ENCODE assay signal across 16 cellular contexts in genomic region chr17:7222093-7222971, GRCh38. TPM values are rescaled to one million over a fixed set of nuclear protein-coding genes. Genes with fewer than 3 reads are reported as not detected.
DNase-seq lines count a peak whose midpoint lies in the region; ATAC-seq, FAIRE-seq and TF ChIP-seq lines count a peak whose summit lies in the region.
"Had no signal": no experiment of that assay in that cellular context is flagged by ENCODE, and none has a peak within 500 bp of the region (broad histone marks: within the 10 kb centered on the region; RNA-seq: fewer than 3 reads in every experiment).

No MANE protein-coding gene starts in this region.

- TF ChIP-seq POLR2A in GM18951 (IDR thresholded peaks at IDR 0.05; ENCODE audit: extremely low read depth, insufficient read depth, insufficient read length) (peak; percentile 16), H54 (IDR thresholded peaks at IDR 0.05; ENCODE audit: low read depth, low read length) (no peak)

- no peak overlapping the region for H3K4me3 ChIP-seq in AG04450 (ENCODE audit: low read depth, low read length)
- H3K4me3 ChIP-seq: left lung had no signal

- no peaks in the 10 kb centered on the region; the same call in 1 of the 2 replicates for H3K9me3 ChIP-seq in AG04450 (ENCODE audit: control insufficient read depth, insufficient read depth, low read length)
- H3K9me3 ChIP-seq: left lung had no signal

- POLR2A ChIA-PET in AG04450 (lab: Yijun Ruan, JAX) = interaction anchor here (0.7 to 4.2 kb wide), 2 partner anchors 12 to 17 kb away, joined by 3 to 42 read pairs; partner anchors contain the start of genes DVL2 and PHF23
- POLR2A ChIA-PET in activated naive CD8-positive, alpha-beta T cell treated with anti-CD3 and anti-CD28 coated beads, Interleukin-2, amount 10 ng/mL, durations not matched to agents 7 days and 5 days (lab: Charles Lee) = interaction anchor here (8.9 kb wide), 1 partner anchor 15 kb away, joined by 162 read pairs; the partner anchor contains the start of genes DVL2, GABARAP and PHF23

- in situ Hi-C loops in GM18951 (cut with MboI; ENCODE audit: low sequenced_read_pairs, unreplicated experiment) = no loop called here

- H3K27me3 Mint-ChIP-seq in activated naive CD8-positive, alpha-beta T cell treated with anti-CD3 and anti-CD28 coated beads, Interleukin-2, amount 10 ng/mL, durations not matched to agents 7 days and 5 days = no peaks in the 10 kb centered on the region
- no peaks in the 10 kb centered on the region for H3K27me3 Mint-ChIP-seq in mesothelial cell of epicardium (ENCODE audit: low read depth)
- H3K27me3 Mint-ChIP-seq: activated CD4-positive, alpha-beta T cell treated with anti-CD3 and anti-CD28 coated beads for 36 hours; CD4-positive, CD25-positive, alpha-beta regulatory T cell had no signal

- no peaks in the 10 kb centered on the region for H3K27me3 ChIP-seq in AG04450 (ENCODE audit: control insufficient read depth, insufficient read depth, low read length)
- H3K27me3 ChIP-seq: left lung had no signal

- no peak overlapping the region for H3K4me3 Mint-ChIP-seq in activated naive CD8-positive, alpha-beta T cell treated with anti-CD3 and anti-CD28 coated beads, Interleukin-2, amount 10 ng/mL, durations not matched to agents 7 days and 5 days
- peak overlapping the region; percentile 15 for H3K4me3 Mint-ChIP-seq in mesothelial cell of epicardium
- H3K4me3 Mint-ChIP-seq: activated CD4-positive, alpha-beta T cell treated with anti-CD3 and anti-CD28 coated beads for 36 hours had no signal

- no peak for TF ChIP-seq CTCF in AG04450 (IDR thresholded peaks at IDR 0.05; ENCODE audit: low read depth, low read length)
- TF ChIP-seq CTCF in mesothelial cell of epicardium (IDR thresholded peaks at IDR 0.05; ENCODE audit: unreplicated experiment) = no peak

- DNase-seq in AG04450 (ENCODE audit: low read depth, low spot score) (no peak), mesothelial cell of epicardium (ENCODE audit: low spot score in 2 of 2, unreplicated experiment in 2 of 2) (no peak), H54 (ENCODE audit: insufficient read length, low spot score) (no peak), NCI-H2227 (lab: John Stamatoyannopoulos, UW; ENCODE audit: unreplicated experiment) (no peak), DMS153 (lab: John Stamatoyannopoulos, UW) (no peak)
- DNase-seq in activated naive CD8-positive, alpha-beta T cell treated with anti-CD3 and anti-CD28 coated beads, Interleukin-2, amount 10 ng/mL, durations not matched to agents 7 days and 5 days = no peak
- DNase-seq: activated CD4-positive, alpha-beta T cell treated with anti-CD3 and anti-CD28 coated beads for 36 hours; activated naive CD4-positive, alpha-beta T cell treated with Interleukin-2 at 50 U/mL for 16 hours; CD4-positive, CD25-positive, alpha-beta regulatory T cell; NCI-H1436 treated with DMSO at 0.1 percent for 48 hours; occipital lobe; stimulated activated CD4-positive, alpha-beta T cell treated with anti-CD3 and anti-CD28 coated beads, Interleukin-1b, Interleukin-23, amount 100 ng/mL, for 48 hours; stimulated activated naive CD4-positive, alpha-beta T cell had no signal

- ATAC-seq in activated naive CD8-positive, alpha-beta T cell treated with anti-CD3 and anti-CD28 coated beads, Interleukin-2, amount 10 ng/mL, durations not matched to agents 7 days and 5 days (ENCODE audit: low read depth) = no peak
- ATAC-seq in GM19351 (IDR thresholded peaks at IDR 0.05; ENCODE audit: unreplicated experiment) = no peak
- ATAC-seq: activated CD4-positive, alpha-beta T cell treated with anti-CD3 and anti-CD28 coated beads for 36 hours; left lung had no signal

- peak overlapping the region; percentile 40 for H3K27ac Mint-ChIP-seq in activated naive CD8-positive, alpha-beta T cell treated with anti-CD3 and anti-CD28 coated beads, Interleukin-2, amount 10 ng/mL, durations not matched to agents 7 days and 5 days
- H3K27ac Mint-ChIP-seq in mesothelial cell of epicardium = peak overlapping the region; percentile 34
- H3K27ac Mint-ChIP-seq: activated CD4-positive, alpha-beta T cell treated with anti-CD3 and anti-CD28 coated beads for 36 hours had no signal

- CTCF ChIA-PET in AG04450 (lab: Charles Lee) = interaction anchor here (1.0 to 2.0 kb wide), 2 partner anchors 10 to 27 kb away, joined by 3 to 4 read pairs; no protein-coding TSS in a partner anchor

- peaks cover 5% of the 10 kb centered on the region for H3K36me3 Mint-ChIP-seq in activated naive CD8-positive, alpha-beta T cell treated with anti-CD3 and anti-CD28 coated beads, Interleukin-2, amount 10 ng/mL, durations not matched to agents 7 days and 5 days
- H3K36me3 Mint-ChIP-seq in mesothelial cell of epicardium = peaks cover 7% of the 10 kb centered on the region

- FAIRE-seq in H54 (lab: Jason Lieb, UNC) = no peak

- peak overlapping the region; percentile 11 for H3K27ac ChIP-seq in AG04450 (ENCODE audit: low read depth, low read length)

- H3K4me1 Mint-ChIP-seq in activated naive CD8-positive, alpha-beta T cell treated with anti-CD3 and anti-CD28 coated beads, Interleukin-2, amount 10 ng/mL, durations not matched to agents 7 days and 5 days = peaks cover 30% of the 10 kb centered on the region
- peaks cover 30% of the 10 kb centered on the region for H3K4me1 Mint-ChIP-seq in mesothelial cell of epicardium

- H3K9me3 Mint-ChIP-seq in activated naive CD8-positive, alpha-beta T cell treated with anti-CD3 and anti-CD28 coated beads, Interleukin-2, amount 10 ng/mL, durations not matched to agents 7 days and 5 days = no peaks in the 10 kb centered on the region
- no peaks in the 10 kb centered on the region for H3K9me3 Mint-ChIP-seq in mesothelial cell of epicardium
- H3K9me3 Mint-ChIP-seq: CD4-positive, CD25-positive, alpha-beta regulatory T cell had no signal

RNA-seq across cellular contexts. Expression of gene ACADVL, which starts 2.6 kb away (rescaled TPM):
- polyA plus RNA-seq in AG04450 (2011; rRNA removed) = 217 and 262 TPM in 2 replicates
- 169 and 241 TPM in 2 replicates for polyA minus RNA-seq in AG04450 (2011; rRNA and poly(A)+ RNA removed)
- 100 to 1,000 TPM; 417 to 434 TPM for total RNA-seq in activated naive CD8-positive, alpha-beta T cell treated with anti-CD3 and anti-CD28 coated beads, Interleukin-2, amount 10 ng/mL, durations not matched to agents 7 days and 5 days
- 385 to 424 TPM (median 410 TPM) in 3 replicates for total RNA-seq in mesothelial cell of epicardium

RNA-seq across cellular contexts. Expression of gene DLG4, which starts 2.7 kb away (rescaled TPM):
- polyA plus RNA-seq in AG04450 (2011; rRNA removed) = 10.2 and 11.6 TPM in 2 replicates
- 15.2 and 19.5 TPM in 2 replicates for polyA minus RNA-seq in AG04450 (2011; rRNA and poly(A)+ RNA removed)
- 10 to 100 TPM; 21.2 to 22.4 TPM for total RNA-seq in activated naive CD8-positive, alpha-beta T cell treated with anti-CD3 and anti-CD28 coated beads, Interleukin-2, amount 10 ng/mL, durations not matched to agents 7 days and 5 days
- total RNA-seq in mesothelial cell of epicardium = 59.9 to 62.4 TPM (median 60.2 TPM) in 3 replicates

RNA-seq across cellular contexts. Expression of gene DVL2, which starts 12.0 kb away (rescaled TPM):
- polyA plus RNA-seq in AG04450 (2011; rRNA removed) = 5.1 and 8.2 TPM in 2 replicates
- 23.9 and 29.6 TPM in 2 replicates for polyA minus RNA-seq in AG04450 (2011; rRNA and poly(A)+ RNA removed)
- total RNA-seq in activated naive CD8-positive, alpha-beta T cell treated with anti-CD3 and anti-CD28 coated beads, Interleukin-2, amount 10 ng/mL, durations not matched to agents 7 days and 5 days = 10 to 100 TPM; 62.1 to 67.3 TPM
- total RNA-seq in mesothelial cell of epicardium = 87.3 to 96.1 TPM (median 94.0 TPM) in 3 replicates

RNA-seq across cellular contexts. Expression of gene PHF23, which starts 16.9 kb away (rescaled TPM):
- polyA plus RNA-seq in AG04450 (2011; rRNA removed) = 56.3 and 58.7 TPM in 2 replicates
- polyA minus RNA-seq in AG04450 (2011; rRNA and poly(A)+ RNA removed) = 58.1 and 72.8 TPM in 2 replicates
- 10 to 100 TPM; 49.9 to 50.4 TPM for total RNA-seq in activated naive CD8-positive, alpha-beta T cell treated with anti-CD3 and anti-CD28 coated beads, Interleukin-2, amount 10 ng/mL, durations not matched to agents 7 days and 5 days
- total RNA-seq in mesothelial cell of epicardium = 55.4 to 57.1 TPM (median 55.6 TPM) in 3 replicates

RNA-seq across cellular contexts. Expression of gene GABARAP, which starts 19.9 kb away (rescaled TPM):
- polyA plus RNA-seq in AG04450 (2011; rRNA removed) = 929 and 984 TPM in 2 replicates
- 405 and 431 TPM in 2 replicates for polyA minus RNA-seq in AG04450 (2011; rRNA and poly(A)+ RNA removed)
- 100 to 1,000 TPM; 244 to 251 TPM for total RNA-seq in activated naive CD8-positive, alpha-beta T cell treated with anti-CD3 and anti-CD28 coated beads, Interleukin-2, amount 10 ng/mL, durations not matched to agents 7 days and 5 days
- total RNA-seq in mesothelial cell of epicardium = 424 to 451 TPM (median 429 TPM) in 3 replicates
